14 cellular contexts compared by ENCODE assay signal in the genomic region with DNA sequence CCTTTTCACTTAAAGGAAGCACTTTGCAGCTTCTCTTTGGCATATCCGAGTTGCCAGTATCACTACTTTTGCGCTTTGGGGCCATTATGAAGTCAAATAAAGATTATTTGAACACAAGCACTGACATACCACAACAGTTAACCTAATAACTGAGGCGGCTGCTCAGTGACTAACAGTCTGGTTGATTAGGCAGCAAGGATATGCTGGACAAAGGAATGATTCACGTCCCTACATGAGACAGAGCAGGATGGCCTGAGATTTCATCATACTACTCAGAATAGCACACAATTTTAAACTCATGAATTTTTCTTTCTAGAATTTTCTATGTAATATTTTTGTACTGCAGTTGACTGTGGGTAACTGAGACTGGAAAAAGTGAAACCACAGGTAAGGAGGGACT. TPM values are rescaled to one million over a fixed set of nuclear protein-coding genes. Genes with fewer than 3 reads are reported as not detected.
DNase-seq lines count a peak whose midpoint lies in the region; ATAC-seq, FAIRE-seq and TF ChIP-seq lines count a peak whose summit lies in the region.
"Had no signal": no experiment of that assay in that cellular context is flagged by ENCODE, and none has a peak within 500 bp of the region (broad histone marks: within the 10 kb centered on the region; RNA-seq: fewer than 3 reads in every experiment).

No MANE protein-coding gene starts in this region.

- TF ChIP-seq RAD21 in K562 (CRISPR knock-in tag; conservative IDR thresholded peaks at IDR 0.05 in 1 of 2, IDR thresholded peaks at IDR 0.05 in 1 of 2): no peak

- H2AFZ ChIP-seq in K562 (ENCODE audit: low read depth, low read length) (no peak overlapping the region), keratinocyte (ENCODE audit: control insufficient read depth, low read length) (no peak overlapping the region)

- intact Hi-C loops in K562 (cut with micrococcal nuclease): no loop called here

- H3K79me2 ChIP-seq in K562 (ENCODE audit: control insufficient read depth, insufficient read depth, low read length) (no peaks in the 10 kb centered on the region), keratinocyte (ENCODE audit: control insufficient read depth, insufficient read depth, low read length) (no peaks in the 10 kb centered on the region)

- TF ChIP-seq POLR2A in K562 (conservative IDR thresholded peaks at IDR 0.05): no peak

- no peak overlapping the region for H3K4me2 ChIP-seq in K562 (ENCODE audit: insufficient read depth, low read length)
- peak overlapping the region; percentile 67 for H3K4me2 ChIP-seq in keratinocyte (ENCODE audit: control insufficient read depth, extremely low read depth, insufficient read depth, low read depth, low read length)
- H3K4me2 ChIP-seq: KMS-11 had no signal

- no peaks in the 10 kb centered on the region for H3K27me3 Mint-ChIP-seq in activated CD4-positive, alpha-beta memory T cell treated with anti-CD3 and anti-CD28 coated beads, Interleukin-2, amount 10 ng/mL, durations not matched to agents 7 days and 5 days

- no peak overlapping the region for H3K4me3 Mint-ChIP-seq in activated CD4-positive, alpha-beta memory T cell treated with anti-CD3 and anti-CD28 coated beads, Interleukin-2, amount 10 ng/mL, durations not matched to agents 7 days and 5 days
- H3K4me3 Mint-ChIP-seq: natural killer cell treated with Interleukin-12 subunit alpha and Interleukin-12 subunit beta and Interleukin-15 and Interleukin-18, amount 100 ng/mL, for 72 hours had no signal

- H3K36me3 Mint-ChIP-seq in activated CD4-positive, alpha-beta memory T cell treated with anti-CD3 and anti-CD28 coated beads, Interleukin-2, amount 10 ng/mL, durations not matched to agents 7 days and 5 days (ENCODE audit: low read depth): no peaks in the 10 kb centered on the region
- H3K36me3 Mint-ChIP-seq: natural killer cell treated with Interleukin-12 subunit alpha and Interleukin-12 subunit beta and Interleukin-15 and Interleukin-18, amount 100 ng/mL, for 72 hours had no signal

- ATAC-seq in K562 (no peak), HG03521 (IDR thresholded peaks at IDR 0.05; ENCODE audit: unreplicated experiment) (no peak)
- ATAC-seq: natural killer cell treated with Interleukin-12 subunit alpha and Interleukin-12 subunit beta and Interleukin-15 and Interleukin-18, amount 100 ng/mL, for 72 hours had no signal

- H3K9me3 Mint-ChIP-seq in activated CD4-positive, alpha-beta memory T cell treated with anti-CD3 and anti-CD28 coated beads, Interleukin-2, amount 10 ng/mL, durations not matched to agents 7 days and 5 days: no peaks in the 10 kb centered on the region

- H3K27ac ChIP-seq in K562 (ENCODE audit: extremely low read depth, low read depth, low read length) (no peak overlapping the region), keratinocyte (ENCODE audit: control insufficient read depth, insufficient read depth, low read length) (peak overlapping the region; percentile 88)
- H3K27ac ChIP-seq: KMS-11 had no signal

- dilution Hi-C loops in keratinocyte (cut with MboI; ENCODE audit: extremely low pct_ligation_motif_present, low sequenced_read_pairs): no loop called here

- H3K4me3 ChIP-seq in K562 (no peak overlapping the region), keratinocyte (ENCODE audit: control insufficient read depth in 2 of 3, extremely low read depth in 1 of 3, insufficient read depth in 2 of 3, low read depth in 1 of 3, low read length in 3 of 3) (no peak overlapping the region)

- WGBS in K562 (ENCODE audit: insufficient coverage, low coverage, missing lambda C conversion rate): 0% methylated on average over 4 of the region's 4 CpGs

- peak; percentile 66 for DNase-seq in AG08395 (ENCODE audit: low spot score)
- DNase-seq in HT1080 (ENCODE audit: low read depth): peak; percentile 92
- DNase-seq in K562 (ENCODE audit: extremely low read depth in 1 of 4, low spot score in 3 of 4): no peak
- peak; percentile 56 for DNase-seq in keratinocyte (ENCODE audit: low read depth, low spot score)
- no peak for DNase-seq in GOT3 (lab: John Stamatoyannopoulos, UW)
- no peak for DNase-seq in NOMO-1 treated with dmso at 0.1 percent for 144 hours (lab: John Stamatoyannopoulos, UW; ENCODE audit: unreplicated experiment)
- no peak for DNase-seq in activated CD4-positive, alpha-beta memory T cell treated with anti-CD3 and anti-CD28 coated beads, Interleukin-2, amount 10 ng/mL, durations not matched to agents 7 days and 5 days
- DNase-seq: caudate nucleus, NCI-H748 treated with DMSO at 0.1 percent for 48 hours, T-helper 2 cell had no signal

- H3K27ac Mint-ChIP-seq in activated CD4-positive, alpha-beta memory T cell treated with anti-CD3 and anti-CD28 coated beads, Interleukin-2, amount 10 ng/mL, durations not matched to agents 7 days and 5 days: no peak overlapping the region
- H3K27ac Mint-ChIP-seq: natural killer cell treated with Interleukin-12 subunit alpha and Interleukin-12 subunit beta and Interleukin-15 and Interleukin-18, amount 100 ng/mL, for 72 hours had no signal

- H3K9ac ChIP-seq in K562 (ENCODE audit: insufficient read depth in 1 of 2, low read depth in 2 of 2, low read length in 2 of 2) (no peak overlapping the region), keratinocyte (ENCODE audit: control insufficient read depth, extremely low read depth, insufficient read depth, low read length) (peak overlapping the region; percentile 46)
- H3K9ac ChIP-seq: KMS-11 had no signal

- in situ Hi-C loops in K562 (cut with MboI): no loop called here

- no peak for TF ChIP-seq EP300 in K562 (IDR thresholded peaks at IDR 0.05; ENCODE audit: low read length)

- no peaks in the 10 kb centered on the region for H4K20me1 ChIP-seq in K562 (replicated peaks; ENCODE audit: control insufficient read depth, insufficient read depth, low read length)
- no peaks in the 10 kb centered on the region for H4K20me1 ChIP-seq in keratinocyte (ENCODE audit: control insufficient read depth, extremely low read depth, insufficient read depth, low read length)

- POLR2A ChIA-PET in K562 (lab: Yijun Ruan, JAX): no interaction called here
- POLR2A ChIA-PET in activated CD4-positive, alpha-beta memory T cell treated with anti-CD3 and anti-CD28 coated beads, Interleukin-2, amount 10 ng/mL, durations not matched to agents 7 days and 5 days (lab: Charles Lee): no interaction called here

- no TSS peak for BruUV-seq in K562 (replicated peaks; lab: Mats Ljungman, UMichigan)

- no peaks in the 10 kb centered on the region for H3K4me1 Mint-ChIP-seq in activated CD4-positive, alpha-beta memory T cell treated with anti-CD3 and anti-CD28 coated beads, Interleukin-2, amount 10 ng/mL, durations not matched to agents 7 days and 5 days

- FAIRE-seq in K562 (lab: Jason Lieb, UNC): no peak
- peak; percentile 87 for FAIRE-seq in keratinocyte (lab: Jason Lieb, UNC)
- FAIRE-seq: GM18507 had no signal

- TF ChIP-seq CTCF in K562 (IDR thresholded peaks at IDR 0.05 in 2 of 3, conservative IDR thresholded peaks at IDR 0.05 in 1 of 3; ENCODE audit: insufficient read depth in 2 of 3, low read depth in 1 of 3, low read length in 3 of 3) (no peak), keratinocyte (optimal IDR thresholded peaks at IDR 0.05 in 1 of 3, IDR thresholded peaks at IDR 0.05 in 1 of 3, conservative IDR thresholded peaks at IDR 0.05 in 1 of 3; ENCODE audit: extremely low read depth in 1 of 3, insufficient read depth in 2 of 3, low read length in 3 of 3) (no peak)

- H3K9me3 ChIP-seq in K562 (replicated peaks; ENCODE audit: control insufficient read depth, insufficient read depth, low read depth, low read length): no peaks in the 10 kb centered on the region
- H3K9me3 ChIP-seq in keratinocyte (ENCODE audit: control insufficient read depth, low read depth, low read length): no peaks in the 10 kb centered on the region

- no peaks in the 10 kb centered on the region for H3K4me1 ChIP-seq in K562 (replicated peaks in 1 of 2; ENCODE audit: control insufficient read depth in 2 of 2, insufficient read depth in 2 of 2, low read length in 2 of 2)
- peaks cover 42% of the 10 kb centered on the region for H3K4me1 ChIP-seq in keratinocyte (ENCODE audit: control insufficient read depth, extremely low read depth, insufficient read depth, low read length)

- CTCF ChIA-PET in K562 (lab: Yijun Ruan, JAX; ENCODE audit: low intra/inter-chr PET ratio): no interaction called here
- CTCF ChIA-PET in activated CD4-positive, alpha-beta memory T cell treated with anti-CD3 and anti-CD28 coated beads, Interleukin-2, amount 10 ng/mL, durations not matched to agents 7 days and 5 days (lab: Charles Lee): no interaction called here

- H3K36me3 ChIP-seq in K562 (ENCODE audit: control insufficient read depth, insufficient read depth, low read length) (no peaks in the 10 kb centered on the region), keratinocyte (ENCODE audit: control insufficient read depth in 2 of 2, extremely low read depth in 1 of 2, insufficient read depth in 2 of 2, low read length in 2 of 2) (no peaks in the 10 kb centered on the region)

- H3K9me1 ChIP-seq in K562 (ENCODE audit: control insufficient read depth, insufficient read depth, low read length) (no peaks in the 10 kb centered on the region), keratinocyte (ENCODE audit: control insufficient read depth, extremely low read depth, insufficient read depth, low read length) (no peaks in the 10 kb centered on the region)

- H3K27me3 ChIP-seq in K562 (ENCODE audit: control insufficient read depth in 2 of 2, insufficient read depth in 2 of 2, low read length in 2 of 2) (no peaks in the 10 kb centered on the region), keratinocyte (ENCODE audit: control insufficient read depth, extremely low read depth, insufficient read depth, low read length) (no peaks in the 10 kb centered on the region)

RNA-seq across cellular contexts. Expression of a gene that starts 56.9 kb away (rescaled TPM):
- 37.3 and 38.9 TPM in 2 replicates for total RNA-seq in HT1080 (2014; rRNA removed; shearing (Covaris generic))
- polyA plus RNA-seq in HT1080 (2015; cell fraction: cytosol; rRNA removed): 50.4 and 68.7 TPM in 2 replicates
- polyA plus RNA-seq in HT1080 (2015; cell fraction: nucleus; rRNA removed): 91.3 and 96.3 TPM in 2 replicates
- 20.8 and 46.3 TPM in 2 replicates for total RNA-seq in K562 (2011; cell fraction: chromatin; rRNA removed; ENCODE audit: low replicate concordance)
- 6.0 and 10.8 TPM in 2 replicates for total RNA-seq in K562 (2011; cell fraction: nucleolus; rRNA removed)
- total RNA-seq in K562 (2011; cell fraction: nucleoplasm; rRNA removed): 16.0 and 16.2 TPM in 2 replicates
- 4.5 and 7.0 TPM in 2 replicates for total RNA-seq in K562 (2014; rRNA removed)
- 9.4 and 10.5 TPM in 2 replicates for total RNA-seq in K562 (2014; rRNA removed; fragmentation: Illumina TruSeq; extraction: Trizol)
- 8.8 and 9.0 TPM in 2 replicates for total RNA-seq in K562 (2015; rRNA removed; fragmentation: Illumina TruSeq; extraction: Trizol)
- total RNA-seq in K562 (2021): 13.0 and 13.5 TPM in 2 replicates
- polyA plus RNA-seq in K562 (2011; rRNA removed): 6.8 and 8.1 TPM in 2 replicates
- polyA plus RNA-seq in K562 (2011; cell fraction: cytosol; rRNA removed): 4.7 and 5.2 TPM in 2 replicates
- polyA plus RNA-seq in K562 (2011; cell fraction: nucleus; rRNA removed): 10.9 and 13.7 TPM in 2 replicates
- polyA plus RNA-seq in K562 (2012): 6.1 and 6.9 TPM in 2 replicates
- 12.8 and 13.6 TPM in 2 replicates for polyA plus RNA-seq in K562 (2014; fragmentation: Illumina TruSeq; extraction: Trizol)
- polyA plus RNA-seq in K562 (2014; fragmentation: Nextera tagmentation; extraction: Ambion mirVana): 1 to 10 TPM; 3.4 to 3.5 TPM
- polyA plus RNA-seq in K562 (2014; rRNA removed): 7.3 and 9.9 TPM in 2 replicates
- 10.0 TPM in 2 replicates for polyA minus RNA-seq in K562 (2011; rRNA and poly(A)+ RNA removed)
- polyA minus RNA-seq in K562 (2011; cell fraction: cytosol; rRNA and poly(A)+ RNA removed): 7.6 and 8.6 TPM in 2 replicates
- 15.6 and 22.0 TPM in 2 replicates for polyA minus RNA-seq in K562 (2011; cell fraction: nucleus; rRNA and poly(A)+ RNA removed)
- 3.9 to 10.0 TPM (median 9.9 TPM) in 3 replicates for polyA plus RNA-seq in keratinocyte
- 3.0 TPM for polyA plus RNA-seq in keratinocyte (2011; ENCODE audit: low read depth)
- 4.5 and 6.3 TPM in 2 replicates for polyA plus RNA-seq in keratinocyte (2011; cell fraction: cytosol; rRNA removed)
- 11.3 and 12.7 TPM in 2 replicates for polyA plus RNA-seq in keratinocyte (2011; cell fraction: nucleus; rRNA removed)
- polyA plus RNA-seq in keratinocyte (2012; ENCODE audit: low replicate concordance): 2.9 and 6.4 TPM in 2 replicates
- polyA minus RNA-seq in keratinocyte: 4.3 to 10.5 TPM (median 8.0 TPM) in 3 replicates
- 4.6 TPM for polyA minus RNA-seq in keratinocyte (2011; cell fraction: cytosol; rRNA and poly(A)+ RNA removed)
- polyA minus RNA-seq in keratinocyte (2011; cell fraction: nucleus; rRNA and poly(A)+ RNA removed): 5.4 and 11.4 TPM in 2 replicates
- 10 to 100 TPM; 14.2 to 19.1 TPM for total RNA-seq in activated CD4-positive, alpha-beta memory T cell treated with anti-CD3 and anti-CD28 coated beads, Interleukin-2, amount 10 ng/mL, durations not matched to agents 7 days and 5 days

Comparison
In these comparisons a context has a peak if more than half of its experiments do, and no peak if none do; other contexts are left out.
1. DNase-seq: peak in AG08395 (single experiment), HT1080 (single experiment) and keratinocyte (single experiment); none in K562 (0 of 4), GOT3 (single experiment), NOMO-1 treated with dmso at 0.1 percent for 144 hours (single experiment) and activated CD4-positive, alpha-beta memory T cell treated with anti-CD3 and anti-CD28 coated beads, Interleukin-2, amount 10 ng/mL, durations not matched to agents 7 days and 5 days (single experiment).